Comparison of ENCODE assay signal across 8 cellular contexts in genomic region chr11:124801014-124801413, GRCh38.
DNase-seq lines count a peak whose midpoint lies in the region; ATAC-seq and TF ChIP-seq lines count a peak whose summit lies in the region.

No MANE protein-coding gene starts in this region.

- peak; percentile 28 for DNase-seq in COLO829 (ENCODE audit: low spot score)
- DNase-seq in NB4 (ENCODE audit: low read depth), result peak; percentile 7
- DNase-seq in HuH-7 (ENCODE audit: low spot score), result no peak
- no peak for DNase-seq in stimulated activated CD4-positive, alpha-beta T cell treated with anti-CD3 and anti-CD28 coated beads, Interleukin-4, amount 100 ng/mL, for 4 hours

- intact Hi-C loops in dendritic cell treated with granulocyte-macrophage colony-stimulating factor and Interleukin-4, amounts not matched to agents 40 ng/mL and 50 ng/mL, for 4 days (cut with micrococcal nuclease), result no loop called here

- peak overlapping the region; percentile 94 for H3K27ac Mint-ChIP-seq in dendritic cell treated with granulocyte-macrophage colony-stimulating factor and Interleukin-4, amounts not matched to agents 40 ng/mL and 50 ng/mL, for 4 days

- peaks cover 13 to 14% of the 10 kb centered on the region in 2 donors for H3K4me1 ChIP-seq in mucosa of rectum (ENCODE audit: control insufficient read depth in 2 of 2, insufficient read depth in 2 of 2, low read length in 2 of 2)

- ATAC-seq in GM21723 (IDR thresholded peaks at IDR 0.05; ENCODE audit: unreplicated experiment), result no peak
- no peak for ATAC-seq in GM18519 (IDR thresholded peaks at IDR 0.05; ENCODE audit: low FRiP score, unreplicated experiment)

- no peaks in the 10 kb centered on the region for H3K27me3 ChIP-seq in mucosa of rectum (ENCODE audit: control insufficient read depth in 2 of 2, insufficient read depth in 2 of 2, low read length in 2 of 2)

- H3K9me3 ChIP-seq in mucosa of rectum (ENCODE audit: control insufficient read depth in 2 of 2, low read length in 2 of 2), result no peaks in the 10 kb centered on the region

- peaks cover 13% of the 10 kb centered on the region for H3K36me3 Mint-ChIP-seq in dendritic cell treated with granulocyte-macrophage colony-stimulating factor and Interleukin-4, amounts not matched to agents 40 ng/mL and 50 ng/mL, for 4 days (ENCODE audit: low read depth)

- H3K4me3 Mint-ChIP-seq in dendritic cell treated with granulocyte-macrophage colony-stimulating factor and Interleukin-4, amounts not matched to agents 40 ng/mL and 50 ng/mL, for 4 days, result peak overlapping the region; percentile 93

- no peak for TF ChIP-seq POLR2A in NB4 (IDR thresholded peaks at IDR 0.05; ENCODE audit: extremely low read depth, insufficient read length)

- H3K9ac ChIP-seq in mucosa of rectum (ENCODE audit: low read depth in 1 of 2, low read length in 2 of 2), result peak overlapping the region; percentile 78 to 87

- H3K9me3 Mint-ChIP-seq in dendritic cell treated with granulocyte-macrophage colony-stimulating factor and Interleukin-4, amounts not matched to agents 40 ng/mL and 50 ng/mL, for 4 days, result no peaks in the 10 kb centered on the region

- H3K27ac ChIP-seq in mucosa of rectum (ENCODE audit: low read depth in 2 of 2, low read length in 2 of 2), result peak overlapping the region; percentile 95 to 96

- H3K4me3 ChIP-seq in NB4 (ENCODE audit: low read depth, low read length) (peak overlapping the region; percentile 69), mucosa of rectum (ENCODE audit: low read length in 2 of 2) (peak overlapping the region; percentile 90 to 94)

- peaks cover 34% of the 10 kb centered on the region for H3K27me3 Mint-ChIP-seq in dendritic cell treated with granulocyte-macrophage colony-stimulating factor and Interleukin-4, amounts not matched to agents 40 ng/mL and 50 ng/mL, for 4 days

- no peak for TF ChIP-seq CTCF in NB4 (IDR thresholded peaks at IDR 0.05; ENCODE audit: low read depth, low read length)

- no peaks in the 10 kb centered on the region for H3K36me3 ChIP-seq in mucosa of rectum (ENCODE audit: control insufficient read depth in 2 of 2, insufficient read depth in 2 of 2, low read length in 2 of 2)

- H3K4me1 Mint-ChIP-seq in dendritic cell treated with granulocyte-macrophage colony-stimulating factor and Interleukin-4, amounts not matched to agents 40 ng/mL and 50 ng/mL, for 4 days (ENCODE audit: low read depth), result peaks cover 16% of the 10 kb centered on the region

Comparison
In these comparisons a context has a peak if more than half of its experiments do, and no peak if none do; other contexts are left out.
1. DNase-seq: peak in COLO829 (single experiment) and NB4 (single experiment); none in HuH-7 (single experiment) and stimulated activated CD4-positive, alpha-beta T cell treated with anti-CD3 and anti-CD28 coated beads, Interleukin-4, amount 100 ng/mL, for 4 hours (0 of 2).